ENCODE assay signal across 11 cellular contexts in the genomic region with DNA sequence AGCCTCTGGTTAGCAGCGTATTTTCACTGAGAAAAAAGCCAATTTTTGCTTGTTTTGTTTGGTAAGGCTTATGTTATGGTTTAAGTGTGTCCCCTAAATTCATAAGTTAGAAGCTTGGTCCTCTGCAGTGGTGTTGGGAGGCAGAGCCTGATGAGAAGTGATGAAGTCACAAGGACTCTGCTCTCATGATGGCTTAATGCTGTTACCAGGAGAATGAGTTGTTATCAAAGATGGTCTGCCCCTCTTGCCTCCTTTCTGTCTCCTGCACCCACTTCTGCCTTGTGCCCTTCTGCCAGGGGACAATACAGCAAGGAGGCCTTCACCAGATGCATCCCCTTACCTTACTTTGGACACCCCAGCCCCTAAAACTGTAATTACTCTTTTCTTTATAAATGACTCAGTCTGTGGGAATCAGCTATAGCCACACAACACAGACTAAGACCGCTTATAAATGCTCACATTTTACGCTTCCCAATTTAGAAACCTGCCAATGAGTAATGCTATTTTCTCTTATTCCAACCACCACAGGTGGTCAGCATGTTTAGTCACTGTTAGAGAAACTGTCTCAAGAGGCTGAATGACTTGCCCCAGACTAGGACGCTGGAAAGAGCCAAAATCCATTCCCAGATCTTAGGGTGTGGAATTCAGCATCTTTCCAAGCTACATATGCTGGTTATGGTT. TPM values are rescaled to one million over a fixed set of nuclear protein-coding genes. Genes with fewer than 3 reads are reported as not detected.
A peak's percentile ranks its signal among the peaks of the same experiment; 100 is the strongest.
DNase-seq lines count a peak whose midpoint lies in the region; ATAC-seq and TF ChIP-seq lines count a peak whose summit lies in the region.
"Had no signal": no experiment of that assay in that cellular context is flagged by ENCODE, and none has a peak within 500 bp of the region (broad histone marks: within the 10 kb centered on the region; RNA-seq: fewer than 3 reads in every experiment).

No MANE protein-coding gene starts in this region.

- no peak overlapping the region for H3K4me3 ChIP-seq in fibroblast of the aortic adventitia (ENCODE audit: low read depth, low read length)
- H3K4me3 ChIP-seq in vagina: no peak overlapping the region
- no peak overlapping the region for H3K4me3 ChIP-seq in right atrium auricular region
- H3K4me3 ChIP-seq: gastroesophageal sphincter had no signal

- DNase-seq in fibroblast of the aortic adventitia (ENCODE audit: low read depth) (peak; percentile 9), vagina (ENCODE audit: extremely low spot score in 2 of 2) (no peak), right atrium auricular region (ENCODE audit: low spot score) (no peak)
- DNase-seq in central memory CD4-positive, alpha-beta T cell: no peak
- DNase-seq: activated effector memory CD4-positive, alpha-beta T cell treated with Interleukin-2 at 50 U/mL for 16 hours; CD8-positive, alpha-beta memory T cell had no signal

- H3K27me3 ChIP-seq in vagina (no peaks in the 10 kb centered on the region), right atrium auricular region (no peaks in the 10 kb centered on the region)
- H3K27me3 ChIP-seq: gastroesophageal sphincter had no signal

- intact Hi-C loops in vagina (cut with DNase I): no loop called here

- ATAC-seq in GM18498 (IDR thresholded peaks at IDR 0.05; ENCODE audit: unreplicated experiment): peak; percentile 25
- ATAC-seq in GM21447 (IDR thresholded peaks at IDR 0.05; ENCODE audit: unreplicated experiment): peak; percentile 52
- peak; percentile 29 for ATAC-seq in HG03520 (IDR thresholded peaks at IDR 0.05; ENCODE audit: unreplicated experiment)
- no peak for ATAC-seq in HG03135 (IDR thresholded peaks at IDR 0.05; ENCODE audit: unreplicated experiment)
- ATAC-seq: gastroesophageal sphincter had no signal

- H3K4me1 ChIP-seq in vagina (peaks cover 7% of the 10 kb centered on the region), right atrium auricular region (peaks cover 0 to 6% of the 10 kb centered on the region in 2 donors)
- H3K4me1 ChIP-seq: gastroesophageal sphincter had no signal

- TF ChIP-seq CTCF in fibroblast of the aortic adventitia (IDR thresholded peaks at IDR 0.05; ENCODE audit: insufficient read depth, low read length) (no peak), vagina (IDR thresholded peaks at IDR 0.05) (no peak), right atrium auricular region (IDR thresholded peaks at IDR 0.05) (no peak)

- H3K27ac ChIP-seq in vagina (no peak overlapping the region), right atrium auricular region (no peak overlapping the region)
- H3K27ac ChIP-seq: gastroesophageal sphincter had no signal

- H3K9me3 ChIP-seq in vagina (no peaks in the 10 kb centered on the region), right atrium auricular region (no peaks in the 10 kb centered on the region)
- H3K9me3 ChIP-seq: gastroesophageal sphincter had no signal

- TF ChIP-seq POLR2A in vagina (IDR thresholded peaks at IDR 0.05): no peak

- peaks cover 0 to 12% of the 10 kb centered on the region in 2 donors for H3K36me3 ChIP-seq in vagina
- peaks cover 21% of the 10 kb centered on the region for H3K36me3 ChIP-seq in right atrium auricular region

RNA-seq across cellular contexts. Expression of a gene that starts 6.1 kb away (rescaled TPM):
- total RNA-seq in fibroblast of the aortic adventitia (ENCODE audit: low replicate concordance) (under 0.01 TPM in 2 replicates), vagina (0.49 TPM), right atrium auricular region (1 to 10 TPM in 1 of 2 donors, under 1 TPM in 1; 0.98 to 1.1 TPM)

RNA-seq across cellular contexts. Expression of a gene that starts 25.0 kb away (rescaled TPM):
- total RNA-seq in fibroblast of the aortic adventitia (ENCODE audit: low replicate concordance) (8.6 and 28.6 TPM in 2 replicates), vagina (28.5 TPM), right atrium auricular region (10 to 100 TPM; 19.7 to 25.4 TPM)
